In the genomic region with DNA sequence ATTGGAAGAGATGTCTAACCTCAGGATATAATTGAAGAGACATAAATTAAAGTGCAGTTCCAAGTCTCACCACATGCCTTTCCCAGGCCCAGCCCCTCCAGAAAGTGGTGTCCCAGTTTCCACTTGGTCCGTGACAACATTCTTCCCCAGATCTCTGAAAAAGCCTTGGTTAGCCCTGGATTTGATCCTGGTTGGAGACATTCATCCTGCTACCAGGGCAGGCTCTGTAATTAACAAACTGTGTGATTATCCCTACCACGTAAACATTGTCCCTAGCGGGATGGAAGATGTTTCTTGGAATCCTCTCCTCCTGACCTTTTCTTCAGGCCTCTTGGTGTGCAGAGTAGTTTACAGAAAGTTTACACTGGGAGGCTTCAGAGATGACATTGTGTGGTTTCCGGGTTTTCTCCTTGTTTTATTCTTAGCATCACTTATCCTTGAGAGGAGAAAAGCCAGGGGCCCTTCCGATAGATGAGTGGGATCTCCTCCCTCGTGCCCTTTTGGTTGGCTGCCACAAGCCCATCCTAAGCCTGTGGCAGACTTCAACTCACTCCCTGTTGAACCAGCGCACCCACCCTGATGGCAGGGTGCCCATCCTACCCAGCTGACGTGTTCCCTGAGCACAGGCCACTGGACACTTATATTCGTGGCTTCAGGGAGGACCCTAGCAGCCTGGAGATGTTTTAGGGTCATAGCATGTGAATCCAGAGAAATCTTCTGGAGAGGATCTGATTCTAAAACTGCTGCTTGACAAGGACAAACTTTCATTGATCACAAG, we compare ENCODE assay signal across 12 cellular contexts.
DNase-seq lines count a peak whose midpoint lies in the region; ATAC-seq, FAIRE-seq and TF ChIP-seq lines count a peak whose summit lies in the region.
"Had no signal": no experiment of that assay in that cellular context is flagged by ENCODE, and none has a peak within 500 bp of the region (broad histone marks: within the 10 kb centered on the region; RNA-seq: fewer than 3 reads in every experiment).

No MANE protein-coding gene starts in this region.

- ATAC-seq in foreskin keratinocyte: no peak
- no peak for ATAC-seq in upper lobe of left lung (ENCODE audit: low FRiP score in 2 of 2)
- ATAC-seq: Panc1 had no signal

- no peaks in the 10 kb centered on the region for H3K36me3 Mint-ChIP-seq in MCF 10A (ENCODE audit: insufficient read depth, unreplicated experiment)

- TF ChIP-seq EP300 in upper lobe of left lung (IDR thresholded peaks at IDR 0.05): no peak

- no peak for FAIRE-seq in HTR-8/SVneo (lab: Jason Lieb, UNC)

- intact Hi-C loops in MCF 10A (cut with micrococcal nuclease): no loop called here
- intact Hi-C loops in breast epithelium (cut with DNase I; ENCODE audit: low total_unique reads): no loop called here

- H3K9me3 ChIP-seq in breast epithelium (no peaks in the 10 kb centered on the region), upper lobe of left lung (no peaks in the 10 kb centered on the region)
- H3K9me3 ChIP-seq: BLaER1 treated with 17β-estradiol and CSF1 and Interleukin-3, amounts not matched to agents 10 nM and 100 nM had no signal

- no peaks in the 10 kb centered on the region for H3K4me1 Mint-ChIP-seq in MCF 10A (ENCODE audit: insufficient read depth, unreplicated experiment)

- CTCF ChIA-PET in MCF 10A (lab: Yijun Ruan, JAX): no interaction called here

- no peaks in the 10 kb centered on the region for H3K9me3 Mint-ChIP-seq in MCF 10A (ENCODE audit: unreplicated experiment)

- H3K36me3 ChIP-seq in breast epithelium: no peaks in the 10 kb centered on the region
- H3K36me3 ChIP-seq in upper lobe of left lung: no peaks in the 10 kb centered on the region
- H3K36me3 ChIP-seq: BLaER1 treated with 17β-estradiol and CSF1 and Interleukin-3, amounts not matched to agents 10 nM and 100 nM had no signal

- H3K4me1 ChIP-seq in breast epithelium (no peaks in the 10 kb centered on the region), foreskin keratinocyte (no peaks in the 10 kb centered on the region), upper lobe of left lung (no peaks in the 10 kb centered on the region)

- no peaks in the 10 kb centered on the region for H3K27me3 Mint-ChIP-seq in MCF 10A (ENCODE audit: insufficient read depth, unreplicated experiment)

- POLR2A ChIA-PET in MCF 10A (lab: Yijun Ruan, JAX): no interaction called here

- no peak overlapping the region for H3K27ac Mint-ChIP-seq in MCF 10A (ENCODE audit: low read depth, unreplicated experiment)

- H3K27ac ChIP-seq in breast epithelium (no peak overlapping the region), VCaP (no peak overlapping the region), foreskin keratinocyte (no peak overlapping the region), upper lobe of left lung (no peak overlapping the region)
- H3K27ac ChIP-seq: BLaER1 treated with 17β-estradiol and CSF1 and Interleukin-3, amounts not matched to agents 10 nM and 100 nM had no signal

- no peak for TF ChIP-seq POLR2A in breast epithelium (IDR thresholded peaks at IDR 0.05)
- no peak for TF ChIP-seq POLR2A in upper lobe of left lung (IDR thresholded peaks at IDR 0.05)

- DNase-seq in MCF 10A (ENCODE audit: unreplicated experiment): no peak
- no peak for DNase-seq in breast epithelium (ENCODE audit: low spot score in 2 of 2)
- DNase-seq in foreskin keratinocyte: no peak
- no peak for DNase-seq in upper lobe of left lung
- no peak for DNase-seq in HTR-8/SVneo (ENCODE audit: insufficient read length, low spot score)
- DNase-seq in activated CD4-positive, alpha-beta T cell treated with anti-CD3 and anti-CD28 coated beads, Interleukin-2, amount 50 U/mL, for 1 hour: no peak
- no peak for DNase-seq in glomerular visceral epithelial cell (ENCODE audit: extremely low spot score)
- DNase-seq: Karpas-422; stimulated activated CD4-positive, alpha-beta T cell treated with anti-CD3 and anti-CD28 coated beads, Interleukin-4, amount 100 ng/mL, for 4 hours had no signal

- WGBS in upper lobe of left lung, 2 donors: 64 to 73% methylated on average over 6 to 9 of the region's 9 CpGs

- H3K27me3 ChIP-seq in breast epithelium (no peaks in the 10 kb centered on the region), foreskin keratinocyte (peaks cover 8% of the 10 kb centered on the region), upper lobe of left lung (no peaks in the 10 kb centered on the region)

- peak; percentile 33 for TF ChIP-seq CTCF in MCF 10A (IDR thresholded peaks at IDR 0.05; ENCODE audit: unreplicated experiment)
- TF ChIP-seq CTCF in breast epithelium (IDR thresholded peaks at IDR 0.05): peak in 1 of 3 donors; percentile 41
- peak; percentile 63 for TF ChIP-seq CTCF in VCaP (conservative IDR thresholded peaks at IDR 0.05)
- peak; percentile 44 for TF ChIP-seq CTCF in foreskin keratinocyte (conservative IDR thresholded peaks at IDR 0.05)
- peak in 5 of 6 experiments; percentile 11 to 40 (median 25) for TF ChIP-seq CTCF in upper lobe of left lung (IDR thresholded peaks at IDR 0.05)

- H3K4me3 Mint-ChIP-seq in MCF 10A (ENCODE audit: unreplicated experiment): no peak overlapping the region

- H3K4me3 ChIP-seq in breast epithelium (no peak overlapping the region), upper lobe of left lung (no peak overlapping the region)
- H3K4me3 ChIP-seq: BLaER1 treated with 17β-estradiol and CSF1 and Interleukin-3, amounts not matched to agents 10 nM and 100 nM had no signal

- no TSS peak for BruUV-seq in MCF 10A (replicated peaks; lab: Mats Ljungman, UMichigan)
